Comparison of ENCODE assay signal across 14 cellular contexts in genomic region chr7:105279688-105280007, GRCh38.
A peak's percentile ranks its signal among the peaks of the same experiment; 100 is the strongest.
DNase-seq lines count a peak whose midpoint lies in the region; ATAC-seq lines count a peak whose summit lies in the region.
"Had no signal": no experiment of that assay in that cellular context is flagged by ENCODE, and none has a peak within 500 bp of the region (broad histone marks: within the 10 kb centered on the region; RNA-seq: fewer than 3 reads in every experiment).

No MANE protein-coding gene starts in this region.

- ATAC-seq in GM18861 (IDR thresholded peaks at IDR 0.05; ENCODE audit: unreplicated experiment) (peak; percentile 90), GM21576 (IDR thresholded peaks at IDR 0.05; ENCODE audit: unreplicated experiment) (peak; percentile 71), HG03108 (IDR thresholded peaks at IDR 0.05; ENCODE audit: unreplicated experiment) (peak; percentile 82)
- ATAC-seq: activated naive CD4-positive, alpha-beta T cell treated with anti-CD3 and anti-CD28 coated beads, Interleukin-2, amount 50 U/mL, for 72 hours; T-cell had no signal

- H3K27ac ChIP-seq in substantia nigra (ENCODE audit: low read depth, low read length, poor library complexity, severe bottlenecking), result no peak overlapping the region
- H3K27ac ChIP-seq: parathyroid adenoma had no signal

- DNase-seq in kidney tubule cell (ENCODE audit: low spot score) (peak; percentile 49), hippocampal formation (lab: John Stamatoyannopoulos, UW) (no peak), substantia nigra (lab: John Stamatoyannopoulos, UW) (no peak), DMS153 (lab: John Stamatoyannopoulos, UW) (no peak)
- no peak for DNase-seq in NK-92 treated with Interleukin-12 subunit alpha and Interleukin-12 subunit beta, amount 100 ng/mL, for 24 hours (lab: John Stamatoyannopoulos, UW)
- DNase-seq: activated CD4-positive, alpha-beta T cell treated with anti-CD3 and anti-CD28 coated beads, Interleukin-2, amount 50 U/mL, for 4 hours; foreskin melanocyte; stimulated activated CD4-positive, alpha-beta T cell treated with anti-CD3 and anti-CD28 coated beads, Interleukin-4, amount 100 ng/mL, for 4 hours; T-cell had no signal
